11 cellular contexts compared by ENCODE assay signal in the genomic region with DNA sequence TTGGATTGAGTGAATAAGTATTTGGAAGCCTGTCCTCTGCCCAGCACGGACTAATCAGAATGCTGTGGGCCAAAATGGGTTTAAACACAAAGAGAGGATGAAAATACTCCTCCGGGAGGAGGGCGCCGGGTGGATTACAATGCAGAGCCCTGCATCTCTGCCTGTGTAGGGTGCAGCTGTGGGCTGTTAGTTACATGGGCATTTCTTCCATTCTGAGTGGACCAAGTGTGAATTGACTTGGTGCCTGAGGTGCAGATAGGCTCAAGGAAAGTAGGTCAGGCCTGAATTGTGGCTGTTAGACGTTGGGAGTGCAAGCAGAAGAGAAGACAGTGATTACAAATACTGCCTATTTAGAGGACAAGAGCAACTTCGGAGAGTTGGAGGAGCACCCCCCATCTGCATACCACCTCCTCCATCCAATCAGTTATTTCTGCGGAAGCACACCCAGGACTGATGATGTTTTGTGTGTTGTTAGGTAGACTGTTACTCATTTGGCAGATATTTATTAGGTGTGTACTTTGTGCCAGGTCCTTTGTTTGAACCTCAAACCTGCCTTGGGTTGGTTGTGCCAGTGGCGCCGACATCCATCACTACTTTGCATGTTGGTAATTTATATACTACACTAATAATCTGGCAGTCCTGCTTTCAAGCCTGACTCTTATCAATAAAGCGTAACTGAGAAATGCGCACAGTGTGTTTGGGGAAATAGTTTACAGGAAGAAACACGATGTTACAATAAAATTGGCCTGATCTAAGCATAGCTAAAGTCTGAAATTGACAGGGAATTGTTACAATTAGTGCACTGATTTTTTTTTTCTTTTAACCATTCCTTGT. TPM values are rescaled to one million over a fixed set of nuclear protein-coding genes. Genes with fewer than 3 reads are reported as not detected.
DNase-seq lines count a peak whose midpoint lies in the region; ATAC-seq and TF ChIP-seq lines count a peak whose summit lies in the region.
"Had no signal": no experiment of that assay in that cellular context is flagged by ENCODE, and none has a peak within 500 bp of the region (broad histone marks: within the 10 kb centered on the region; RNA-seq: fewer than 3 reads in every experiment).

No MANE protein-coding gene starts in this region.

- peak overlapping the region; percentile 26 for H2AFZ ChIP-seq in neuronal stem cell (ENCODE audit: low read length)

- H3K27ac Mint-ChIP-seq in glutamatergic neuron (ENCODE audit: unreplicated experiment), result peak overlapping the region; percentile 57
- H3K27ac Mint-ChIP-seq: activated CD4-positive, alpha-beta T cell treated with anti-CD3 and anti-CD28 coated beads, Interleukin-2, amount 10 ng/mL, durations not matched to agents 7 days and 5 days had no signal

- no peak overlapping the region for H4K8ac ChIP-seq in neuronal stem cell (ENCODE audit: low read depth, low read length)

- no peak overlapping the region for H3K4me2 ChIP-seq in neuronal stem cell (ENCODE audit: insufficient read depth, low read length, poor library complexity, severe bottlenecking)

- H2BK5ac ChIP-seq in neuronal stem cell (ENCODE audit: low read length), result no peak overlapping the region

- H2BK120ac ChIP-seq in neuronal stem cell (ENCODE audit: low read depth, low read length), result no peak overlapping the region

- H2BK12ac ChIP-seq in neuronal stem cell (ENCODE audit: low read length), result no peak overlapping the region

- no peak overlapping the region for H2BK15ac ChIP-seq in neuronal stem cell (ENCODE audit: low read length)

- H3K27me3 Mint-ChIP-seq in glutamatergic neuron (ENCODE audit: unreplicated experiment), result no peaks in the 10 kb centered on the region
- H3K27me3 Mint-ChIP-seq: activated CD4-positive, alpha-beta T cell treated with anti-CD3 and anti-CD28 coated beads, Interleukin-2, amount 10 ng/mL, durations not matched to agents 7 days and 5 days had no signal

- WGBS in neuronal stem cell (ENCODE audit: extremely low coverage in 2 of 2, insufficient read length in 2 of 2, insufficient replicate concordance in 1 of 2), 2 donors, result no CpG with 5 or more reads among the region's 12 CpGs

- no peaks in the 10 kb centered on the region for H3K27me3 ChIP-seq in neuronal stem cell (ENCODE audit: control insufficient read depth in 3 of 3, insufficient read depth in 3 of 3, low read depth in 1 of 3, low read length in 3 of 3)
- H3K27me3 ChIP-seq in upper lobe of right lung, result no peaks in the 10 kb centered on the region

- intact Hi-C loops in upper lobe of right lung (cut with DNase I), result no loop called here

- H3K4me3 Mint-ChIP-seq in glutamatergic neuron (ENCODE audit: unreplicated experiment), result peak overlapping the region; percentile 41
- H3K4me3 Mint-ChIP-seq: activated CD4-positive, alpha-beta T cell treated with anti-CD3 and anti-CD28 coated beads, Interleukin-2, amount 10 ng/mL, durations not matched to agents 7 days and 5 days had no signal

- H3K14ac ChIP-seq in neuronal stem cell (ENCODE audit: low read length), result no peak overlapping the region

- no peak overlapping the region for H2AK5ac ChIP-seq in neuronal stem cell (ENCODE audit: low read depth, low read length)

- peaks cover 38% of the 10 kb centered on the region for H3K4me1 Mint-ChIP-seq in glutamatergic neuron (ENCODE audit: low read depth, unreplicated experiment)
- H3K4me1 Mint-ChIP-seq: activated CD4-positive, alpha-beta T cell treated with anti-CD3 and anti-CD28 coated beads, Interleukin-2, amount 10 ng/mL, durations not matched to agents 7 days and 5 days had no signal

- TF ChIP-seq CTCF in glutamatergic neuron (IDR thresholded peaks at IDR 0.05; ENCODE audit: partially characterized antibody, unreplicated experiment) (no peak), upper lobe of right lung (IDR thresholded peaks at IDR 0.05) (no peak)

- H3K36me3 ChIP-seq in neuronal stem cell (replicated peaks in 1 of 2; ENCODE audit: control insufficient read depth in 2 of 2, insufficient read depth in 2 of 2, low read length in 2 of 2) (peaks cover 0 to 4% of the 10 kb centered on the region in 2 donors), upper lobe of right lung (no peaks in the 10 kb centered on the region)

- peak; percentile 30 for DNase-seq in glutamatergic neuron
- DNase-seq in neuronal stem cell (ENCODE audit: low spot score), result no peak
- no peak for DNase-seq in upper lobe of right lung
- DNase-seq in HPDE6-E6E7 (ENCODE audit: extremely low spot score), result no peak
- no peak for DNase-seq in COLO829 (ENCODE audit: low spot score)
- DNase-seq in NCI-H2171 treated with DMSO at 0.1 percent for 48 hours (lab: John Stamatoyannopoulos, UW), result no peak
- DNase-seq: activated CD4-positive, alpha-beta T cell treated with anti-CD3 and anti-CD28 coated beads, Interleukin-2, amount 10 ng/mL, durations not matched to agents 7 days and 5 days; MV-4-11; stimulated activated CD4-positive, alpha-beta T cell treated with anti-CD3 and anti-CD28 coated beads, Interleukin-4, amount 100 ng/mL, for 1 hour had no signal

- H3K4me3 ChIP-seq in neuronal stem cell (ENCODE audit: low read length in 2 of 2) (no peak overlapping the region), upper lobe of right lung (no peak overlapping the region)

- no peak overlapping the region for H3K18ac ChIP-seq in neuronal stem cell (ENCODE audit: low read length)

- H3K4me1 ChIP-seq in neuronal stem cell (ENCODE audit: control insufficient read depth in 2 of 2, insufficient read depth in 1 of 2, low read depth in 1 of 2, low read length in 2 of 2), result peaks cover 12 to 13% of the 10 kb centered on the region in 2 donors
- peaks cover 16% of the 10 kb centered on the region for H3K4me1 ChIP-seq in upper lobe of right lung

- no peaks in the 10 kb centered on the region for H3K9me3 ChIP-seq in neuronal stem cell (replicated peaks in 1 of 2; ENCODE audit: control insufficient read depth in 2 of 2, insufficient read depth in 1 of 2, low read depth in 1 of 2, low read length in 2 of 2)
- H3K9me3 ChIP-seq in upper lobe of right lung, result no peaks in the 10 kb centered on the region

- H3K9me3 Mint-ChIP-seq in glutamatergic neuron (ENCODE audit: unreplicated experiment), result peaks cover 2% of the 10 kb centered on the region

- no peak overlapping the region for H3K23ac ChIP-seq in neuronal stem cell (ENCODE audit: low read depth, low read length, poor library complexity)

- H3K79me1 ChIP-seq in neuronal stem cell (ENCODE audit: low read depth, low read length), result peaks cover 4% of the 10 kb centered on the region

- no peak overlapping the region for H4K91ac ChIP-seq in neuronal stem cell (ENCODE audit: low read depth, low read length, poor library complexity)

- H3K4ac ChIP-seq in neuronal stem cell (ENCODE audit: low read length), result no peak overlapping the region

- H3K36me3 Mint-ChIP-seq in glutamatergic neuron (ENCODE audit: unreplicated experiment), result no peaks in the 10 kb centered on the region

- H3K9ac ChIP-seq in neuronal stem cell (ENCODE audit: low read depth, low read length, poor library complexity), result no peak overlapping the region

- H3K27ac ChIP-seq in angular gyrus (ENCODE audit: low read depth, low read length) (peak overlapping the region; percentile 8), neuronal stem cell (replicated peaks; ENCODE audit: low read length) (peak overlapping the region; percentile 4), upper lobe of right lung (no peak overlapping the region)

- ATAC-seq in upper lobe of right lung (peak; percentile 19), GM18867 (IDR thresholded peaks at IDR 0.05; ENCODE audit: unreplicated experiment) (no peak)

RNA-seq across cellular contexts. Expression of a gene that starts 33.0 kb away (rescaled TPM):
- total RNA-seq in glutamatergic neuron (ENCODE audit: unreplicated experiment), result 52.1 TPM
- 21.8 TPM for polyA plus RNA-seq in neuronal stem cell (2013, experiment 1 of 2)
- 22.1 TPM for polyA plus RNA-seq in neuronal stem cell (2013, experiment 2 of 2)
- total RNA-seq in upper lobe of right lung, result 86.7 TPM
- total RNA-seq: activated CD4-positive, alpha-beta T cell treated with anti-CD3 and anti-CD28 coated beads, Interleukin-2, amount 10 ng/mL, durations not matched to agents 7 days and 5 days had no signal
